8 cellular contexts compared by ENCODE assay signal in genomic region chr1:6785721-6786505, GRCh38. TPM values are rescaled to one million over a fixed set of nuclear protein-coding genes. Genes with fewer than 3 reads are reported as not detected.
DNase-seq lines count a peak whose midpoint lies in the region; ATAC-seq and TF ChIP-seq lines count a peak whose summit lies in the region.

No MANE protein-coding gene starts in this region.

- H3K9me3 Mint-ChIP-seq in activated CD4-positive, alpha-beta memory T cell treated with anti-CD3 and anti-CD28 coated beads for 36 hours: no peaks in the 10 kb centered on the region
- no peaks in the 10 kb centered on the region for H3K9me3 Mint-ChIP-seq in endodermal cell
- no peaks in the 10 kb centered on the region for H3K9me3 Mint-ChIP-seq in stimulated activated naive B cell treated with anti-CD40 and anti-IgM and Interleukin-4, amounts not matched to agents 10 μg/mL and 1 μg/mL and 100 μg/mL, for 72 hours

- 8% methylated on average over 5 of the region's 80 CpGs; no CpG with 5 or more reads in 1 of the 2 experiments for WGBS in IMR-90 (ENCODE audit: extremely low coverage in 2 of 2, insufficient read length in 1 of 2), 2 experiments
- WGBS in endodermal cell (ENCODE audit: insufficient coverage in 1 of 2, insufficient read length in 1 of 2), 2 experiments: 0 to 1% methylated on average over 14 to 80 of the region's 80 CpGs

- TF ChIP-seq POLR2A in IMR-90 (IDR thresholded peaks at IDR 0.05; ENCODE audit: low read depth, low read length): no peak

- H2BK20ac ChIP-seq in IMR-90 (ENCODE audit: low read depth, low read length): no peak overlapping the region

- H3K56ac ChIP-seq in IMR-90 (ENCODE audit: extremely low read depth, insufficient read depth, low read length): no peak overlapping the region; the same call in 1 of the 2 replicates

- POLR2A ChIA-PET in IMR-90 (lab: Charles Lee; ENCODE audit: unreplicated experiment): no interaction called here
- POLR2A ChIA-PET in activated CD4-positive, alpha-beta memory T cell treated with anti-CD3 and anti-CD28 coated beads for 36 hours (lab: Charles Lee): interaction anchor here (1.2 to 1.3 kb wide), 2 partner anchors 84 to 183 kb away, joined by 3 to 9 read pairs; partner anchors contain the start of gene DNAJC11

- H3K36me3 Mint-ChIP-seq in activated CD4-positive, alpha-beta memory T cell treated with anti-CD3 and anti-CD28 coated beads for 36 hours: no peaks in the 10 kb centered on the region
- H3K36me3 Mint-ChIP-seq in endodermal cell (ENCODE audit: low read depth): peaks cover 11% of the 10 kb centered on the region
- peaks cover 5 to 24% of the 10 kb centered on the region in 2 donors for H3K36me3 Mint-ChIP-seq in stimulated activated naive B cell treated with anti-CD40 and anti-IgM and Interleukin-4, amounts not matched to agents 10 μg/mL and 1 μg/mL and 100 μg/mL, for 72 hours

- TF ChIP-seq CTCF in GM13976 (IDR thresholded peaks at IDR 0.05; ENCODE audit: borderline replicate concordance, control extremely low read depth, extremely low read depth, insufficient read depth, missing control alignments) (no peak), IMR-90 (conservative IDR thresholded peaks at IDR 0.05; ENCODE audit: low read depth, low read length) (peak; percentile 26; the same call in 1 of the 2 replicates), endodermal cell (conservative IDR thresholded peaks at IDR 0.05) (peak; percentile 64), mucosa of descending colon (IDR thresholded peaks at IDR 0.05) (no peak)

- H4K8ac ChIP-seq in IMR-90 (ENCODE audit: low read depth in 2 of 2, low read length in 2 of 2): peak overlapping the region in 1 of 2 experiments; percentile 40; a peak in 1 of 4 replicates

- H3K4me1 Mint-ChIP-seq in activated CD4-positive, alpha-beta memory T cell treated with anti-CD3 and anti-CD28 coated beads for 36 hours (ENCODE audit: low read depth): peaks cover 46% of the 10 kb centered on the region
- peaks cover 44% of the 10 kb centered on the region for H3K4me1 Mint-ChIP-seq in endodermal cell
- peaks cover 35 to 61% of the 10 kb centered on the region in 2 donors for H3K4me1 Mint-ChIP-seq in stimulated activated naive B cell treated with anti-CD40 and anti-IgM and Interleukin-4, amounts not matched to agents 10 μg/mL and 1 μg/mL and 100 μg/mL, for 72 hours

- H3K9me1 ChIP-seq in IMR-90 (ENCODE audit: insufficient read depth, low read length): peaks cover 11% of the 10 kb centered on the region

- peak overlapping the region; percentile 89 for H3K9ac ChIP-seq in IMR-90 (ENCODE audit: low read depth, low read length)
- peak overlapping the region; percentile 53 for H3K9ac ChIP-seq in endodermal cell (ENCODE audit: extremely low read depth, low read length, poor library complexity, severe bottlenecking)

- H3K14ac ChIP-seq in IMR-90 (replicated peaks; ENCODE audit: low read depth, low read length): peak overlapping the region; percentile 54; the same call in 1 of the 2 replicates

- peaks cover 35% of the 10 kb centered on the region; the same call in 1 of the 2 replicates for H4K20me1 ChIP-seq in IMR-90 (ENCODE audit: insufficient read depth, low read length)

- H3K4me1 ChIP-seq in IMR-90 (ENCODE audit: control insufficient read depth, insufficient read depth, low read length) (peaks cover 3% of the 10 kb centered on the region), endodermal cell (ENCODE audit: control insufficient read depth, insufficient read depth, low read length) (peaks cover 8% of the 10 kb centered on the region), mucosa of descending colon (ENCODE audit: low read depth) (peaks cover 8% of the 10 kb centered on the region)

- no peak overlapping the region for H2BK15ac ChIP-seq in IMR-90 (ENCODE audit: low read depth, low read length)

- H3K9me3 ChIP-seq in IMR-90 (ENCODE audit: control insufficient read depth, insufficient read depth, low read length) (no peaks in the 10 kb centered on the region), endodermal cell (ENCODE audit: control insufficient read depth, low read length) (no peaks in the 10 kb centered on the region), mucosa of descending colon (no peaks in the 10 kb centered on the region)

- H2BK120ac ChIP-seq in IMR-90 (ENCODE audit: low read depth, low read length): no peak overlapping the region

- peak overlapping the region; percentile 71 for H3K4me3 ChIP-seq in IMR-90 (ENCODE audit: insufficient read depth, low read depth, low read length)
- H3K4me3 ChIP-seq in endodermal cell (ENCODE audit: low read length): peak overlapping the region; percentile 85
- peak overlapping the region; percentile 51 for H3K4me3 ChIP-seq in mucosa of descending colon

- H3K4ac ChIP-seq in IMR-90 (ENCODE audit: low read depth, low read length): peak overlapping the region; percentile 48

- DNase-seq in GM13976 (ENCODE audit: low spot score): peak; percentile 87
- DNase-seq in IMR-90: peak; percentile 15
- peak; percentile 44 for DNase-seq in activated CD4-positive, alpha-beta memory T cell treated with anti-CD3 and anti-CD28 coated beads for 36 hours
- DNase-seq in endodermal cell: peak; percentile 74
- peak; percentile 38 to 71 (median 66) for DNase-seq in mucosa of descending colon
- peak; percentile 36 for DNase-seq in stimulated activated naive B cell treated with anti-CD40 and anti-IgM and Interleukin-4, amounts not matched to agents 10 μg/mL and 1 μg/mL and 100 μg/mL, for 72 hours

- intact Hi-C loops in IMR-90 (cut with micrococcal nuclease): no loop called here
- intact Hi-C loops in activated CD4-positive, alpha-beta memory T cell treated with anti-CD3 and anti-CD28 coated beads for 36 hours (cut with micrococcal nuclease): loop anchor here (1.0 to 10.0 kb wide), 7 partner anchors 43 to 791 kb away; partner anchors contain the start of genes NPHP4 and PHF13
- intact Hi-C loops in mucosa of descending colon (cut with DNase I, micrococcal nuclease): no loop called here

- H2BK5ac ChIP-seq in IMR-90 (ENCODE audit: low read depth, low read length, poor library complexity, severe bottlenecking): peak overlapping the region; percentile 43

- peak overlapping the region; percentile 89 for H2AK9ac ChIP-seq in IMR-90 (replicated peaks; ENCODE audit: low read depth, low read length, poor library complexity)

- H3K27me3 ChIP-seq in IMR-90 (ENCODE audit: control insufficient read depth, insufficient read depth, low read length) (no peaks in the 10 kb centered on the region), endodermal cell (ENCODE audit: control insufficient read depth, insufficient read depth, low read length, poor library complexity, severe bottlenecking) (no peaks in the 10 kb centered on the region)

- dilution Hi-C loops in IMR-90 (cut with HindIII; ENCODE audit: low sequenced_read_pairs, unreplicated experiment): no loop called here

- H2AFZ ChIP-seq in IMR-90 (replicated peaks; ENCODE audit: low read length, poor library complexity): peak overlapping the region; percentile 88

- H3K36me3 ChIP-seq in IMR-90 (ENCODE audit: control insufficient read depth, insufficient read depth, low read length): no peaks in the 10 kb centered on the region; the same call in 1 of the 2 replicates
- H3K36me3 ChIP-seq in endodermal cell (ENCODE audit: control insufficient read depth, insufficient read depth, low read length): no peaks in the 10 kb centered on the region
- no peaks in the 10 kb centered on the region for H3K36me3 ChIP-seq in mucosa of descending colon (ENCODE audit: low read depth)

- peak overlapping the region; percentile 92 for H3K23ac ChIP-seq in IMR-90 (ENCODE audit: low read depth, low read length)

- TF ChIP-seq RAD21 in IMR-90 (IDR thresholded peaks at IDR 0.05; ENCODE audit: low read length): no peak

- CTCF ChIA-PET in IMR-90 (lab: Yijun Ruan, JAX): interaction anchor here (1.5 kb wide), 1 partner anchor 66 kb away, joined by 5 read pairs; no protein-coding TSS in a partner anchor
- CTCF ChIA-PET in activated CD4-positive, alpha-beta memory T cell treated with anti-CD3 and anti-CD28 coated beads for 36 hours (lab: Charles Lee): interaction anchor here (1.5 kb wide), 1 partner anchor 103 kb away, joined by 6 read pairs; no protein-coding TSS in a partner anchor

- H4K91ac ChIP-seq in IMR-90 (ENCODE audit: insufficient read depth, low read depth, low read length): peak overlapping the region; percentile 13; the same call in 1 of the 2 replicates

- H3K27ac Mint-ChIP-seq in activated CD4-positive, alpha-beta memory T cell treated with anti-CD3 and anti-CD28 coated beads for 36 hours: peak overlapping the region; percentile 86
- H3K27ac Mint-ChIP-seq in endodermal cell: peak overlapping the region; percentile 94
- peak overlapping the region; percentile 97 for H3K27ac Mint-ChIP-seq in stimulated activated naive B cell treated with anti-CD40 and anti-IgM and Interleukin-4, amounts not matched to agents 10 μg/mL and 1 μg/mL and 100 μg/mL, for 72 hours

- H3K27me3 Mint-ChIP-seq in activated CD4-positive, alpha-beta memory T cell treated with anti-CD3 and anti-CD28 coated beads for 36 hours: no peaks in the 10 kb centered on the region
- H3K27me3 Mint-ChIP-seq in endodermal cell (ENCODE audit: insufficient read depth): no peaks in the 10 kb centered on the region
- H3K27me3 Mint-ChIP-seq in stimulated activated naive B cell treated with anti-CD40 and anti-IgM and Interleukin-4, amounts not matched to agents 10 μg/mL and 1 μg/mL and 100 μg/mL, for 72 hours: no peaks in the 10 kb centered on the region

- H3K4me2 ChIP-seq in IMR-90 (ENCODE audit: low read depth, low read length): peak overlapping the region; percentile 98

- peak overlapping the region; percentile 84 for H3K4me3 Mint-ChIP-seq in activated CD4-positive, alpha-beta memory T cell treated with anti-CD3 and anti-CD28 coated beads for 36 hours
- peak overlapping the region; percentile 86 for H3K4me3 Mint-ChIP-seq in endodermal cell
- peak overlapping the region; percentile 87 to 97 for H3K4me3 Mint-ChIP-seq in stimulated activated naive B cell treated with anti-CD40 and anti-IgM and Interleukin-4, amounts not matched to agents 10 μg/mL and 1 μg/mL and 100 μg/mL, for 72 hours

- H3K18ac ChIP-seq in IMR-90 (ENCODE audit: low read depth, low read length): peak overlapping the region; percentile 4; the same call in 1 of the 2 replicates

- in situ Hi-C loops in GM13976 (cut with MboI; ENCODE audit: low sequenced_read_pairs, unreplicated experiment) (no loop called here), IMR-90 (cut with MboI; ENCODE audit: low sequenced_read_pairs) (no loop called here)

- H3K27ac ChIP-seq in IMR-90 (ENCODE audit: insufficient read depth, low read length): peak overlapping the region; percentile 73
- H3K27ac ChIP-seq in endodermal cell (ENCODE audit: low read depth, low read length): no peak overlapping the region

- ATAC-seq in IMR-90 (ENCODE audit: low read depth) (peak; percentile 40), mucosa of descending colon (no peak), HG02973 (IDR thresholded peaks at IDR 0.05; ENCODE audit: unreplicated experiment) (no peak), HG03460 (IDR thresholded peaks at IDR 0.05; ENCODE audit: unreplicated experiment) (no peak)
- ATAC-seq in stimulated activated naive B cell treated with anti-CD40 and anti-IgM and Interleukin-4, amounts not matched to agents 10 μg/mL and 1 μg/mL and 100 μg/mL, for 72 hours (replicated peaks): no peak

- H4K5ac ChIP-seq in IMR-90 (ENCODE audit: low read depth, low read length): no peak overlapping the region

- H3K79me1 ChIP-seq in IMR-90 (ENCODE audit: low read depth in 1 of 2, low read length in 2 of 2): peaks cover 29 to 46% of the 10 kb centered on the region in 2 experiments

- H2AK5ac ChIP-seq in IMR-90 (ENCODE audit: low read depth, low read length): peak overlapping the region; percentile 87

- BruUV-seq in IMR-90 (replicated peaks; lab: Mats Ljungman, UMichigan): no TSS peak

RNA-seq across cellular contexts. Expression of gene CAMTA1, which starts 0.7 kb away (rescaled TPM):
- total RNA-seq in IMR-90 (2012; rRNA removed) (35.5 and 65.3 TPM in 2 replicates), endodermal cell (100 to 1,000 TPM; 123 to 137 TPM), mucosa of descending colon (100 to 1,000 TPM in 1 of 3 donors, 10 to 100 TPM in 2; 73.4 to 114 (median 82.6) TPM)
- polyA plus RNA-seq in IMR-90 (2012; rRNA removed): 52.0 and 74.3 TPM in 2 replicates
- polyA plus RNA-seq in IMR-90 (2012; cell fraction: cytosol; rRNA removed): 41.7 and 81.6 TPM in 2 replicates
- polyA plus RNA-seq in IMR-90 (2012; cell fraction: nucleus; rRNA removed; ENCODE audit: low replicate concordance): 8.2 and 38.2 TPM in 2 replicates
- total RNA-seq in activated CD4-positive, alpha-beta memory T cell treated with anti-CD3 and anti-CD28 coated beads for 36 hours: 10 to 100 TPM; 64.7 to 68.9 TPM
- 157 TPM for polyA plus RNA-seq in endodermal cell (2013, experiment 1 of 2)
- polyA plus RNA-seq in endodermal cell (2013, experiment 2 of 2): 138 TPM

Comparison
In these comparisons a context has a peak if more than half of its experiments do, and no peak if none do; other contexts are left out.
1. DNase-seq: peak in every context shown above with its lines; median percentile 87 in GM13976; 74 in endodermal cell; 66 in mucosa of descending colon; 44 in activated CD4-positive, alpha-beta memory T cell treated with anti-CD3 and anti-CD28 coated beads for 36 hours; 36 in stimulated activated naive B cell treated with anti-CD40 and anti-IgM and Interleukin-4, amounts not matched to agents 10 μg/mL and 1 μg/mL and 100 μg/mL, for 72 hours; 15 in IMR-90.
2. CTCF ChIP-seq: peak in IMR-90 (single experiment) and endodermal cell (single experiment); none in GM13976 (single experiment) and mucosa of descending colon (single experiment).
3. Peak in every context shown above with its lines, with median percentiles within 50 percentile points of each other: H3K4me3 ChIP-seq, H3K27ac Mint-ChIP-seq and H3K4me3 Mint-ChIP-seq.